10 cellular contexts compared by ENCODE assay signal in genomic region chr12:116525418-116526001, GRCh38. TPM values are rescaled to one million over a fixed set of nuclear protein-coding genes. Genes with fewer than 3 reads are reported as not detected.
DNase-seq lines count a peak whose midpoint lies in the region; ATAC-seq and TF ChIP-seq lines count a peak whose summit lies in the region.
"Had no signal": no experiment of that assay in that cellular context is flagged by ENCODE, and none has a peak within 500 bp of the region (broad histone marks: within the 10 kb centered on the region; RNA-seq: fewer than 3 reads in every experiment).

No MANE protein-coding gene starts in this region.

- TF ChIP-seq CTCF in epithelial cell of proximal tubule (conservative IDR thresholded peaks at IDR 0.05; ENCODE audit: low read depth, low read length), result no peak

- no peaks in the 10 kb centered on the region for H3K27me3 ChIP-seq in muscle layer of duodenum (ENCODE audit: low read depth, low read length)

- H3K9me3 ChIP-seq in muscle layer of duodenum (ENCODE audit: control insufficient read depth in 1 of 2, low read length in 2 of 2), result no peaks in the 10 kb centered on the region

- no peaks in the 10 kb centered on the region for H3K36me3 ChIP-seq in muscle layer of duodenum (ENCODE audit: control insufficient read depth in 1 of 2, insufficient read depth in 2 of 2, low read length in 2 of 2)

- ATAC-seq in GM19324 (IDR thresholded peaks at IDR 0.05; ENCODE audit: low FRiP score, unreplicated experiment), result no peak
- ATAC-seq: stimulated activated naive CD8-positive, alpha-beta T cell treated with anti-CD3 and anti-CD28 coated beads, Interleukin-15, Interleukin-2, amounts not matched to agents 100 U/mL and 50 U/mL, for 24 hours; T-helper 17 cell had no signal

- DNase-seq in A172 (ENCODE audit: low spot score) (peak; percentile 86), M059J (ENCODE audit: low read depth) (peak; percentile 93), epithelial cell of proximal tubule (ENCODE audit: low read depth) (no peak), NCI-H2107 treated with DMSO at 0.1 percent for 48 hours (lab: John Stamatoyannopoulos, UW; ENCODE audit: unreplicated experiment) (no peak), KG1 (lab: John Stamatoyannopoulos, UW) (no peak), G401 (ENCODE audit: low spot score) (no peak)
- DNase-seq: stimulated activated naive CD8-positive, alpha-beta T cell treated with anti-CD3 and anti-CD28 coated beads, Interleukin-15, Interleukin-2, amounts not matched to agents 100 U/mL and 50 U/mL, for 24 hours; T-helper 17 cell had no signal

- H3K27ac ChIP-seq in muscle layer of duodenum (ENCODE audit: low read length), result peak overlapping the region; percentile 12

- in situ Hi-C loops in G401 (cut with HindIII; ENCODE audit: low sequenced_read_pairs), result no loop called here

- H3K4me3 ChIP-seq in epithelial cell of proximal tubule (ENCODE audit: low read depth, low read length) (peak overlapping the region; percentile 34), muscle layer of duodenum (ENCODE audit: low read depth in 1 of 2, low read length in 2 of 2) (peak overlapping the region in 1 of 2 donors; percentile 38)

- peaks cover 5% of the 10 kb centered on the region in 2 donors for H3K4me1 ChIP-seq in muscle layer of duodenum (ENCODE audit: control insufficient read depth in 1 of 2, insufficient read depth in 2 of 2, low read length in 2 of 2)

RNA-seq across cellular contexts. Expression of gene MAP1LC3B2, which starts 33.7 kb away (rescaled TPM):
- total RNA-seq in A172 (2014; rRNA removed; shearing (Covaris generic)), result 1.8 TPM in 1 of 2 replicates, not detected in the other
- 0.67 TPM in 1 of 2 replicates, not detected in the other for total RNA-seq in M059J (2014; rRNA removed; shearing (Covaris generic))
- 0.29 TPM in 1 of 2 replicates, not detected in the other for total RNA-seq in epithelial cell of proximal tubule
- total RNA-seq in G401 (2014; rRNA removed; shearing (Covaris generic)), result 0.34 TPM in 1 of 2 replicates, not detected in the other

Comparison
In these comparisons a context has a peak if more than half of its experiments do, and no peak if none do; other contexts are left out.
1. DNase-seq: peak in A172 (single experiment) and M059J (single experiment); none in epithelial cell of proximal tubule (single experiment), NCI-H2107 treated with DMSO at 0.1 percent for 48 hours (single experiment), KG1 (single experiment) and G401 (single experiment).